9 cellular contexts compared by ENCODE assay signal in genomic region chr11:72750556-72751292, GRCh38. TPM values are rescaled to one million over a fixed set of nuclear protein-coding genes. Genes with fewer than 3 reads are reported as not detected.
A peak's percentile ranks its signal among the peaks of the same experiment; 100 is the strongest.
DNase-seq lines count a peak whose midpoint lies in the region; ATAC-seq and TF ChIP-seq lines count a peak whose summit lies in the region.
"Had no signal": no experiment of that assay in that cellular context is flagged by ENCODE, and none has a peak within 500 bp of the region (broad histone marks: within the 10 kb centered on the region; RNA-seq: fewer than 3 reads in every experiment).

No MANE protein-coding gene starts in this region.

- intact Hi-C loops in lower lobe of right lung (cut with DNase I) (no loop called here), uterus (cut with DNase I; ENCODE audit: low total_unique reads) (no loop called here)

- H3K4me1 ChIP-seq in lower lobe of right lung: peaks cover 64% of the 10 kb centered on the region
- peaks cover 0 to 18% of the 10 kb centered on the region in 2 donors for H3K4me1 ChIP-seq in uterus

- DNase-seq in stimulated activated naive CD8-positive, alpha-beta T cell treated with anti-CD3 and anti-CD28 coated beads, Interleukin-15, Interleukin-2, amounts not matched to agents 100 U/mL and 50 U/mL, for 24 hours: no peak
- DNase-seq in activated naive CD8-positive, alpha-beta T cell treated with anti-CD3 and anti-CD28 coated beads for 36 hours: no peak
- no peak for DNase-seq in lower lobe of right lung
- no peak for DNase-seq in stimulated activated CD4-positive, alpha-beta T cell treated with anti-CD3 and anti-CD28 coated beads, Interleukin-4, amount 100 ng/mL, for 24 hours
- no peak for DNase-seq in uterus
- DNase-seq: NCI-H226 had no signal

- H3K36me3 Mint-ChIP-seq in stimulated activated naive CD8-positive, alpha-beta T cell treated with anti-CD3 and anti-CD28 coated beads, Interleukin-15, Interleukin-2, amounts not matched to agents 100 ng/mL and 50 ng/mL, for 24 hours (ENCODE audit: low read depth): peaks cover 3% of the 10 kb centered on the region
- no peaks in the 10 kb centered on the region for H3K36me3 Mint-ChIP-seq in activated naive CD8-positive, alpha-beta T cell treated with anti-CD3 and anti-CD28 coated beads for 36 hours

- TF ChIP-seq CTCF in lower lobe of right lung (IDR thresholded peaks at IDR 0.05) (no peak), uterus (IDR thresholded peaks at IDR 0.05) (no peak)

- peak overlapping the region; percentile 84 for H3K4me3 Mint-ChIP-seq in stimulated activated naive CD8-positive, alpha-beta T cell treated with anti-CD3 and anti-CD28 coated beads, Interleukin-15, Interleukin-2, amounts not matched to agents 100 ng/mL and 50 ng/mL, for 24 hours
- peak overlapping the region; percentile 92 for H3K4me3 Mint-ChIP-seq in activated naive CD8-positive, alpha-beta T cell treated with anti-CD3 and anti-CD28 coated beads for 36 hours

- H3K27ac Mint-ChIP-seq in stimulated activated naive CD8-positive, alpha-beta T cell treated with anti-CD3 and anti-CD28 coated beads, Interleukin-15, Interleukin-2, amounts not matched to agents 100 ng/mL and 50 ng/mL, for 24 hours: peak overlapping the region; percentile 51
- no peak overlapping the region for H3K27ac Mint-ChIP-seq in activated naive CD8-positive, alpha-beta T cell treated with anti-CD3 and anti-CD28 coated beads for 36 hours

- no peaks in the 10 kb centered on the region for H3K27me3 ChIP-seq in lower lobe of right lung (ENCODE audit: low read depth)
- H3K27me3 ChIP-seq in uterus: no peaks in the 10 kb centered on the region

- H3K9me3 Mint-ChIP-seq in stimulated activated naive CD8-positive, alpha-beta T cell treated with anti-CD3 and anti-CD28 coated beads, Interleukin-15, Interleukin-2, amounts not matched to agents 100 ng/mL and 50 ng/mL, for 24 hours: no peaks in the 10 kb centered on the region
- no peaks in the 10 kb centered on the region for H3K9me3 Mint-ChIP-seq in activated naive CD8-positive, alpha-beta T cell treated with anti-CD3 and anti-CD28 coated beads for 36 hours

- no peaks in the 10 kb centered on the region for H3K9me3 ChIP-seq in lower lobe of right lung
- no peaks in the 10 kb centered on the region for H3K9me3 ChIP-seq in uterus

- TF ChIP-seq POLR2A in uterus (IDR thresholded peaks at IDR 0.05): no peak

- H3K36me3 ChIP-seq in lower lobe of right lung: peaks cover 19% of the 10 kb centered on the region
- no peaks in the 10 kb centered on the region for H3K36me3 ChIP-seq in uterus

- ATAC-seq in stimulated activated naive CD8-positive, alpha-beta T cell treated with anti-CD3 and anti-CD28 coated beads, Interleukin-15, Interleukin-2, amounts not matched to agents 100 U/mL and 50 U/mL, for 24 hours: no peak
- ATAC-seq in lower lobe of right lung (no peak), HG03521 (IDR thresholded peaks at IDR 0.05; ENCODE audit: unreplicated experiment) (no peak), GM21786 (IDR thresholded peaks at IDR 0.05; ENCODE audit: unreplicated experiment) (no peak)

- H3K4me1 Mint-ChIP-seq in stimulated activated naive CD8-positive, alpha-beta T cell treated with anti-CD3 and anti-CD28 coated beads, Interleukin-15, Interleukin-2, amounts not matched to agents 100 ng/mL and 50 ng/mL, for 24 hours (ENCODE audit: low read depth): peaks cover 40% of the 10 kb centered on the region
- peaks cover 40% of the 10 kb centered on the region for H3K4me1 Mint-ChIP-seq in activated naive CD8-positive, alpha-beta T cell treated with anti-CD3 and anti-CD28 coated beads for 36 hours

- no peaks in the 10 kb centered on the region for H3K27me3 Mint-ChIP-seq in stimulated activated naive CD8-positive, alpha-beta T cell treated with anti-CD3 and anti-CD28 coated beads, Interleukin-15, Interleukin-2, amounts not matched to agents 100 ng/mL and 50 ng/mL, for 24 hours
- no peaks in the 10 kb centered on the region for H3K27me3 Mint-ChIP-seq in activated naive CD8-positive, alpha-beta T cell treated with anti-CD3 and anti-CD28 coated beads for 36 hours

- H3K4me3 ChIP-seq in lower lobe of right lung: peak overlapping the region; percentile 83
- H3K4me3 ChIP-seq in uterus: no peak overlapping the region

- H3K27ac ChIP-seq in lower lobe of right lung: peak overlapping the region; percentile 79
- H3K27ac ChIP-seq in uterus: peak overlapping the region in 1 of 2 donors; percentile 66

RNA-seq across cellular contexts. Expression of gene ARAP1, which starts 1.5 kb away (rescaled TPM):
- 10 to 100 TPM; 49.3 to 52.3 TPM for total RNA-seq in activated naive CD8-positive, alpha-beta T cell treated with anti-CD3 and anti-CD28 coated beads for 36 hours
- total RNA-seq in lower lobe of right lung: 276 TPM
- 100 to 1,000 TPM in 1 of 4 donors, 10 to 100 TPM in 3; 21.3 to 222 (median 70.4) TPM for total RNA-seq in uterus

RNA-seq across cellular contexts. Expression of gene STARD10, which starts 43.1 kb away (rescaled TPM):
- 1 to 10 TPM; 6.2 to 6.4 TPM for total RNA-seq in activated naive CD8-positive, alpha-beta T cell treated with anti-CD3 and anti-CD28 coated beads for 36 hours
- total RNA-seq in lower lobe of right lung: 126 TPM
- 10 to 100 TPM; 19.1 to 85.3 (median 53.0) TPM for total RNA-seq in uterus
